ENCODE assay signal across 8 cellular contexts in the genomic region with DNA sequence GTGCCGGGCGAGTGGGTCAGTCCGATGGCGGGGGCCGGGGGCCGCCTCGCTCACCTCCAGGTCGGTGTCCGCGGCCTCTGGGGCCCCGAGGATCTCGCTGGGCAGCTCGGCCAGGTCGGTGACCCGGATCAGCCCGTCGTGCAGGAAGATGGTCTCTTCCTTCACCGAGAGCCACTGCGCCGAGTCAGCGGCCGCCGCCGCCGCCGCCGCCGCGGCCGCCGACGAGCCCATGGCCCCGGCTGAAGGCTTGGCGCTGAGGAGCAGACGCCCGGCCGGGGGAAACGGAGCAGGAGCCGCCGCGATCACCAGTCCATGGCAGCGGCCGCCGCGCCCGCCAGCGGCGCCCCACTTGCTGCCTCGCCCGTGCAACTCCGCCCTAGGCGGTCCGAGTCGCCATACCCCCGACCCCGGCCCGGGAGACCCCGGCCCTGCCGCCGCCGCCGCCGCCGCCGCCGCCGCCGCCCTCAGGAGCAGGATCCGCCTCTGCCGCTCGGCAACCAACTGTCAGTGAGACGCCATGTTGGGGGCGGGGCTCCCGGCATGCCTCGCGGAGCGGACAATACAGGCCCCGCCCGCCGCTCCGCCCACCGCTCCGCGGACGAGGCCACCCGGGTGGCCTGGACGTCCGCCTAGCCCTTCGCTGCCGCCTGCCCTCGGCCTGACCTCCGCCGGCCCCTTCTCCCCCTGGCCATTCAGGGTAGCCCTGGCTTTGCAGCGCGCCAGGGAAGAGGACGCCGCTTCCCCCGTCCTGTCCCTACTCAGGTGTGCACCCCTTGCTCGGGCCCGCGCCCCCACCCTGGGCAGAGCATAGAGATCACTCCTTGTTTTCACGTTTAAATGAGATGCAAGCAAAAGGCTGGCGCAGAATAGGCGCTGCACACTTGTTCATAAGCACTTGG. TPM values are rescaled to one million over a fixed set of nuclear protein-coding genes. Genes with fewer than 3 reads are reported as not detected.
DNase-seq lines count a peak whose midpoint lies in the region; ATAC-seq and TF ChIP-seq lines count a peak whose summit lies in the region.

Gene HECTD4 (minus strand): TSS at position 534 of the 899 bp plus-strand sequence. CDS start 303 bp downstream, at position 231.

- peaks cover 7 to 30% of the 10 kb centered on the region in 2 experiments for H3K79me1 ChIP-seq in IMR-90 (ENCODE audit: low read depth in 1 of 2, low read length in 2 of 2)

- H4K8ac ChIP-seq in IMR-90 (ENCODE audit: low read depth in 2 of 2, low read length in 2 of 2), result peak within 1 kb of the TSS; percentile 90 to 99

- peak within 1 kb of the TSS; percentile 66 for H3K4me3 ChIP-seq in IMR-90 (ENCODE audit: insufficient read depth, low read depth, low read length)
- H3K4me3 ChIP-seq in epithelial cell of proximal tubule (ENCODE audit: low read depth, low read length), result peak within 1 kb of the TSS; percentile 62

- H3K27me3 ChIP-seq in IMR-90 (ENCODE audit: control insufficient read depth, insufficient read depth, low read length), result no peaks in the 10 kb centered on the region

- peak within 1 kb of the TSS; percentile 68 for H3K18ac ChIP-seq in IMR-90 (ENCODE audit: low read depth, low read length)

- DNase-seq in DMS 273 (lab: John Stamatoyannopoulos, UW; ENCODE audit: unreplicated experiment) (peak; percentile 93), IMR-90 (peak; percentile 75), OCI-M2 (lab: John Stamatoyannopoulos, UW; ENCODE audit: unreplicated experiment) (peak; percentile 60), activated T-cell treated with anti-CD3 and anti-CD28 coated beads for 4 hours (peak; percentile 89), epithelial cell of proximal tubule (ENCODE audit: low read depth) (no peak), mucosa of gallbladder (ENCODE audit: low spot score) (peak; percentile 95)
- DNase-seq in stimulated activated CD8-positive, alpha-beta memory T cell treated with anti-CD3 and anti-CD28 coated beads, Interleukin-4, amount 100 ng/mL, for 24 hours (ENCODE audit: low read depth), result peak; percentile 94

- peaks cover 10% of the 10 kb centered on the region; the same call in 1 of the 2 replicates for H4K20me1 ChIP-seq in IMR-90 (ENCODE audit: insufficient read depth, low read length)

- CTCF ChIA-PET in IMR-90 (lab: Yijun Ruan, JAX), result no interaction called here

- peak within 1 kb of the TSS; percentile 91 for H3K27ac ChIP-seq in IMR-90 (ENCODE audit: insufficient read depth, low read length)

- intact Hi-C loops in IMR-90 (cut with micrococcal nuclease), result loop anchor here (10.0 kb wide), 1 partner anchor 277 kb away; the partner anchor contains the start of gene NAA25

- WGBS in IMR-90 (ENCODE audit: extremely low coverage in 2 of 2, insufficient read length in 1 of 2), 2 experiments, result 0% methylated on average over 39 of the region's 104 CpGs; no CpG with 5 or more reads in 1 of the 2 experiments

- peak within 1 kb of the TSS; percentile 97 for H4K5ac ChIP-seq in IMR-90 (ENCODE audit: low read depth, low read length)

- peak within 1 kb of the TSS; percentile 68 for H2BK120ac ChIP-seq in IMR-90 (ENCODE audit: low read depth, low read length)

- peak within 1 kb of the TSS; percentile 75; the same call in 1 of the 2 replicates for H4K91ac ChIP-seq in IMR-90 (ENCODE audit: insufficient read depth, low read depth, low read length)

- dilution Hi-C loops in IMR-90 (cut with HindIII; ENCODE audit: low sequenced_read_pairs, unreplicated experiment), result no loop called here

- peak within 1 kb of the TSS; percentile 65; the same call in 1 of the 2 replicates for H2AK5ac ChIP-seq in IMR-90 (ENCODE audit: low read depth, low read length)

- in situ Hi-C loops in IMR-90 (cut with MboI; ENCODE audit: low sequenced_read_pairs), result loop anchor here (10.0 kb wide), 1 partner anchor 117 kb away; no protein-coding TSS in a partner anchor

- no peak for TF ChIP-seq RAD21 in IMR-90 (IDR thresholded peaks at IDR 0.05; ENCODE audit: low read length)

- peak within 1 kb of the TSS; percentile 98 for H3K4me2 ChIP-seq in IMR-90 (ENCODE audit: low read depth, low read length)

- no peaks in the 10 kb centered on the region for H3K36me3 ChIP-seq in IMR-90 (ENCODE audit: control insufficient read depth, insufficient read depth, low read length)

- peak within 1 kb of the TSS; percentile 80 for H3K9ac ChIP-seq in IMR-90 (ENCODE audit: low read depth, low read length)

- no peak for TF ChIP-seq POLR2A in IMR-90 (IDR thresholded peaks at IDR 0.05; ENCODE audit: low read depth, low read length)

- 0 out of 2 replicates have a peak within 1 kb of the TSS, but pooled peaks have one; percentile 8 for H3K56ac ChIP-seq in IMR-90 (ENCODE audit: extremely low read depth, insufficient read depth, low read length)

- no peak within 1 kb of the TSS for H2BK15ac ChIP-seq in IMR-90 (ENCODE audit: low read depth, low read length)

- peak within 1 kb of the TSS; percentile 89 for H3K4ac ChIP-seq in IMR-90 (ENCODE audit: low read depth, low read length)

- H3K14ac ChIP-seq in IMR-90 (replicated peaks; ENCODE audit: low read depth, low read length), result peak within 1 kb of the TSS; percentile 88

- ATAC-seq in GM21528 (IDR thresholded peaks at IDR 0.05; ENCODE audit: low FRiP score, unreplicated experiment) (peak; percentile 83), IMR-90 (ENCODE audit: low read depth) (peak; percentile 98)

- peaks cover 9% of the 10 kb centered on the region for H3K9me1 ChIP-seq in IMR-90 (ENCODE audit: insufficient read depth, low read length)

- no TSS peak for BruUV-seq in IMR-90 (replicated peaks; lab: Mats Ljungman, UMichigan)

- H3K4me1 ChIP-seq in IMR-90 (ENCODE audit: control insufficient read depth, insufficient read depth, low read length), result peaks cover 8% of the 10 kb centered on the region

- no peaks in the 10 kb centered on the region for H3K9me3 ChIP-seq in IMR-90 (ENCODE audit: control insufficient read depth, insufficient read depth, low read length)

- peak within 1 kb of the TSS; percentile 83 for H2AK9ac ChIP-seq in IMR-90 (replicated peaks; ENCODE audit: low read depth, low read length, poor library complexity)

- POLR2A ChIA-PET in IMR-90 (lab: Charles Lee; ENCODE audit: unreplicated experiment), result no interaction called here

- TF ChIP-seq CTCF in IMR-90 (conservative IDR thresholded peaks at IDR 0.05; ENCODE audit: low read depth, low read length), result no peak
- TF ChIP-seq CTCF in epithelial cell of proximal tubule (conservative IDR thresholded peaks at IDR 0.05; ENCODE audit: low read depth, low read length), result no peak

- H2BK5ac ChIP-seq in IMR-90 (ENCODE audit: low read depth, low read length, poor library complexity, severe bottlenecking), result peak within 1 kb of the TSS; percentile 84

- H2AFZ ChIP-seq in IMR-90 (replicated peaks; ENCODE audit: low read length, poor library complexity), result peak within 1 kb of the TSS; percentile 99

- H3K23ac ChIP-seq in IMR-90 (ENCODE audit: low read depth, low read length), result peak within 1 kb of the TSS; percentile 84; the same call in 1 of the 2 replicates

- H2BK20ac ChIP-seq in IMR-90 (ENCODE audit: low read depth, low read length), result no peak within 1 kb of the TSS

TF ChIP-seq in IMR-90, 13 proteins besides CTCF, POLR2A, EP300 and RAD21:
- TF ChIP-seq CHD1 (IDR thresholded peaks at IDR 0.05; ENCODE audit: low read depth, low read length) (no peak), MAZ (IDR thresholded peaks at IDR 0.05; ENCODE audit: borderline replicate concordance, low read depth, low read length) (peak; percentile 39; the same call in 1 of the 2 replicates), ELK1 (IDR thresholded peaks at IDR 0.05; ENCODE audit: borderline replicate concordance, low read depth, low read length) (no peak), MXI1 (IDR thresholded peaks at IDR 0.05; ENCODE audit: borderline replicate concordance, low read depth, low read length) (peak; percentile 73; the same call in 1 of the 2 replicates)

RNA-seq across cellular contexts. Expression of gene HECTD4, which starts in this region (rescaled TPM):
- total RNA-seq in IMR-90 (2012; rRNA removed) (11.9 and 12.9 TPM in 2 replicates), epithelial cell of proximal tubule (5.4 and 10.4 TPM in 2 replicates), mucosa of gallbladder (49.1 TPM)
- polyA plus RNA-seq in IMR-90 (2012; rRNA removed), result 13.0 and 15.1 TPM in 2 replicates
- polyA plus RNA-seq in IMR-90 (2012; cell fraction: cytosol; rRNA removed), result 7.8 and 10.7 TPM in 2 replicates
- polyA plus RNA-seq in IMR-90 (2012; cell fraction: nucleus; rRNA removed; ENCODE audit: low replicate concordance), result 51.5 and 87.6 TPM in 2 replicates
